In the genomic region with DNA sequence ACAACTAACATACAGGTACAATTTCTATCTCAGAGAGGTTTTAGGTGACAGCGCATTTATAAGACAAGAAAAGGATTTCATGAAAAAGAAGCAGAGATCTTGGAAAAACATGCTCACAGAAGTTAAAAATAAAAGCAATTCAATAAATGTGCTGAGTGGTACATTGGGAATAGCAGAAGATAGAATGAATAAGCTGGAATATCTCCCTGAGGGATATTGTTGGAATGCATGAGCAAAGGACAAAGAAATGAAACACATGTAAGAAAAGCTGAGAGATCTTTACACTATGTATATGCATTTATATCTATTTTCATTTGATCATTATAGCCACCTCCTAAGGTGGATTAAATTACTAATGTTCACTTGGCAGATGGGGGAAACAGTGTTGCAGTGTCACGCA, we compare ENCODE assay signal across 14 cellular contexts.
"Had no signal": no experiment of that assay in that cellular context is flagged by ENCODE, and none has a peak within 500 bp of the region (broad histone marks: within the 10 kb centered on the region; RNA-seq: fewer than 3 reads in every experiment).

No MANE protein-coding gene starts in this region.

- H3K4me1 Mint-ChIP-seq: activated CD4-positive, alpha-beta T cell treated with anti-CD3 and anti-CD28 coated beads, Interleukin-2, amount 10 ng/mL, durations not matched to agents 24 days and 14 days; activated naive CD4-positive, alpha-beta T cell treated with anti-CD3 and anti-CD28 coated beads, Interleukin-2, amount 50 U/mL, for 24 hours had no signal

- DNase-seq: activated CD4-positive, alpha-beta T cell treated with anti-CD3 and anti-CD28 coated beads, Interleukin-2, amount 10 ng/mL, durations not matched to agents 24 days and 14 days; activated CD8-positive, alpha-beta T cell treated with anti-CD3 and anti-CD28 coated beads, Interleukin-2, amount 10 ng/mL, durations not matched to agents 7 days and 5 days; activated T-cell treated with anti-CD3 and anti-CD28 coated beads, Interleukin-2, amount 50 U/mL, for 24 hours; adrenal gland; left colon; posterior cingulate gyrus; stimulated activated CD4-positive, alpha-beta T cell treated with anti-CD3 and anti-CD28 coated beads, Interleukin-2, amount 100 ng/mL, for 48 hours had no signal

- ATAC-seq: activated CD8-positive, alpha-beta T cell treated with anti-CD3 and anti-CD28 coated beads, Interleukin-2, amount 10 ng/mL, durations not matched to agents 7 days and 5 days; left colon; natural killer cell treated with Interleukin-12 subunit alpha and Interleukin-12 subunit beta and Interleukin-15 and Interleukin-18, amount 100 ng/mL, for 72 hours had no signal

- H3K36me3 ChIP-seq: adrenal gland, cardiac muscle cell had no signal

- H3K27ac Mint-ChIP-seq: activated CD4-positive, alpha-beta T cell treated with anti-CD3 and anti-CD28 coated beads, Interleukin-2, amount 10 ng/mL, durations not matched to agents 24 days and 14 days; activated CD8-positive, alpha-beta T cell treated with anti-CD3 and anti-CD28 coated beads, Interleukin-2, amount 10 ng/mL, durations not matched to agents 7 days and 5 days; activated naive CD4-positive, alpha-beta T cell treated with anti-CD3 and anti-CD28 coated beads, Interleukin-2, amount 50 U/mL, for 24 hours; activated T-cell treated with anti-CD3 and anti-CD28 coated beads, Interleukin-2, amount 50 U/mL, for 24 hours; mesothelial cell of epicardium; natural killer cell treated with Interleukin-12 subunit alpha and Interleukin-12 subunit beta and Interleukin-15 and Interleukin-18, amount 100 ng/mL, for 72 hours; stimulated activated naive CD8-positive, alpha-beta T cell treated with anti-CD3 and anti-CD28 coated beads, Interleukin-15, Interleukin-2, amounts not matched to agents 100 ng/mL and 50 ng/mL, for 24 hours had no signal

- H3K27ac ChIP-seq: adrenal gland, cardiac muscle cell had no signal

- H3K9me3 Mint-ChIP-seq: activated CD4-positive, alpha-beta T cell treated with anti-CD3 and anti-CD28 coated beads, Interleukin-2, amount 10 ng/mL, durations not matched to agents 24 days and 14 days; activated naive CD4-positive, alpha-beta T cell treated with anti-CD3 and anti-CD28 coated beads, Interleukin-2, amount 50 U/mL, for 24 hours; activated T-cell treated with anti-CD3 and anti-CD28 coated beads, Interleukin-2, amount 50 U/mL, for 24 hours; mesothelial cell of epicardium; natural killer cell treated with Interleukin-12 subunit alpha and Interleukin-12 subunit beta and Interleukin-15 and Interleukin-18, amount 100 ng/mL, for 72 hours; stimulated activated naive CD8-positive, alpha-beta T cell treated with anti-CD3 and anti-CD28 coated beads, Interleukin-15, Interleukin-2, amounts not matched to agents 100 ng/mL and 50 ng/mL, for 24 hours had no signal

- H3K9me3 ChIP-seq: adrenal gland had no signal

- H3K4me1 ChIP-seq: adrenal gland had no signal

- H3K4me3 ChIP-seq: adrenal gland, cardiac muscle cell, lung, skin epidermis had no signal

- H3K4me3 Mint-ChIP-seq: activated CD4-positive, alpha-beta T cell treated with anti-CD3 and anti-CD28 coated beads, Interleukin-2, amount 10 ng/mL, durations not matched to agents 24 days and 14 days; activated CD8-positive, alpha-beta T cell treated with anti-CD3 and anti-CD28 coated beads, Interleukin-2, amount 10 ng/mL, durations not matched to agents 7 days and 5 days; activated naive CD4-positive, alpha-beta T cell treated with anti-CD3 and anti-CD28 coated beads, Interleukin-2, amount 50 U/mL, for 24 hours; activated T-cell treated with anti-CD3 and anti-CD28 coated beads, Interleukin-2, amount 50 U/mL, for 24 hours; mesothelial cell of epicardium; natural killer cell treated with Interleukin-12 subunit alpha and Interleukin-12 subunit beta and Interleukin-15 and Interleukin-18, amount 100 ng/mL, for 72 hours; stimulated activated naive CD8-positive, alpha-beta T cell treated with anti-CD3 and anti-CD28 coated beads, Interleukin-15, Interleukin-2, amounts not matched to agents 100 ng/mL and 50 ng/mL, for 24 hours had no signal

- H3K27me3 Mint-ChIP-seq: activated CD4-positive, alpha-beta T cell treated with anti-CD3 and anti-CD28 coated beads, Interleukin-2, amount 10 ng/mL, durations not matched to agents 24 days and 14 days; natural killer cell treated with Interleukin-12 subunit alpha and Interleukin-12 subunit beta and Interleukin-15 and Interleukin-18, amount 100 ng/mL, for 72 hours; stimulated activated naive CD8-positive, alpha-beta T cell treated with anti-CD3 and anti-CD28 coated beads, Interleukin-15, Interleukin-2, amounts not matched to agents 100 ng/mL and 50 ng/mL, for 24 hours had no signal

- H3K27me3 ChIP-seq: adrenal gland had no signal

- H3K36me3 Mint-ChIP-seq: activated naive CD4-positive, alpha-beta T cell treated with anti-CD3 and anti-CD28 coated beads, Interleukin-2, amount 50 U/mL, for 24 hours; mesothelial cell of epicardium; natural killer cell treated with Interleukin-12 subunit alpha and Interleukin-12 subunit beta and Interleukin-15 and Interleukin-18, amount 100 ng/mL, for 72 hours had no signal
